In genomic region chr20:36573798-36574277, GRCh38 we compare ENCODE assay signal across 1 cellular context.
TF ChIP-seq lines count a peak whose summit lies in the region.

No MANE protein-coding gene starts in this region.

TF ChIP-seq in K562, 482 proteins besides CTCF, POLR2A, EP300 and RAD21:
- TF ChIP-seq PBX2 (CRISPR knock-in tag; IDR thresholded peaks at IDR 0.05; ENCODE audit: low read depth) (peak; percentile 37; the same call in 1 of the 2 replicates), PBX2 (tag; conservative IDR thresholded peaks at IDR 0.05; ENCODE audit: low read depth) (no peak), ZNF212 (CRISPR knock-in tag; IDR thresholded peaks at IDR 0.05) (no peak), ZNF311 (CRISPR knock-in tag; IDR thresholded peaks at IDR 0.05) (no peak), HDAC2 (IDR thresholded peaks at IDR 0.05) (peak; percentile 49; the same call in 1 of the 2 replicates), HDAC1 (IDR thresholded peaks at IDR 0.05) (0 out of 4 replicates have a peak, but pooled peaks of 1 of the 2 experiments have one; percentile 37), MCM7 (IDR thresholded peaks at IDR 0.05) (no peak), ZBTB12 (CRISPR knock-in tag; IDR thresholded peaks at IDR 0.05) (no peak), MCM3 (IDR thresholded peaks at IDR 0.05) (no peak), FOXK1 (CRISPR knock-in tag; IDR thresholded peaks at IDR 0.05; ENCODE audit: borderline replicate concordance) (no peak), CXXC5 (CRISPR knock-in tag; IDR thresholded peaks at IDR 0.05) (peak; percentile 3), ZBTB40 (IDR thresholded peaks at IDR 0.05) (peak; percentile 40), ZBTB40 (CRISPR knock-in tag; IDR thresholded peaks at IDR 0.05) (no peak), SPI1 (IDR thresholded peaks at IDR 0.05; ENCODE audit: borderline replicate concordance, low read depth, low read length) (peak; percentile 78), DPF2 (IDR thresholded peaks at IDR 0.05) (0 out of 2 replicates have a peak, but pooled peaks have one; percentile 22), NKRF (IDR thresholded peaks at IDR 0.05; ENCODE audit: borderline replicate concordance) (peak; percentile 29; the same call in 1 of the 2 replicates), EGR1 (conservative IDR thresholded peaks at IDR 0.05) (peak; percentile 37; the same call in 1 of the 2 replicates), ZNF740 (CRISPR knock-in tag; IDR thresholded peaks at IDR 0.05) (peak; percentile 63; the same call in 1 of the 2 replicates), ZNF740 (tag; IDR thresholded peaks at IDR 0.05) (no peak; a peak in 1 of 4 replicates), PKNOX1 (IDR thresholded peaks at IDR 0.05) (peak; percentile 90), KDM4B (IDR thresholded peaks at IDR 0.05; ENCODE audit: borderline replicate concordance in 2 of 2, low read depth in 1 of 2) (no peak), MAZ (CRISPR knock-in tag; conservative IDR thresholded peaks at IDR 0.05 in 1 of 2, IDR thresholded peaks at IDR 0.05 in 1 of 2) (peak; percentile 9 to 63; a peak in 3 of 4 replicates), SRSF9 (IDR thresholded peaks at IDR 0.05; ENCODE audit: borderline replicate concordance, low read depth, low read length) (no peak), FOXM1 (IDR thresholded peaks at IDR 0.05; ENCODE audit: low read depth) (peak; percentile 87), FOXM1 (CRISPR knock-in tag; IDR thresholded peaks at IDR 0.05; ENCODE audit: low read depth) (no peak), VEZF1 (CRISPR knock-in tag; IDR thresholded peaks at IDR 0.05) (peak; percentile 86), ZBTB7A (IDR thresholded peaks at IDR 0.05; ENCODE audit: borderline replicate concordance, control insufficient read depth, low read depth, low read length) (peak; percentile 69; the same call in 1 of the 2 replicates), MEIS2 (IDR thresholded peaks at IDR 0.05; ENCODE audit: partially characterized antibody) (peak; percentile 29), BMI1 (IDR thresholded peaks at IDR 0.05; ENCODE audit: low read length) (no peak), U2AF1 (optimal IDR thresholded peaks at IDR 0.05; ENCODE audit: low read depth, low read length) (peak; percentile 10)
